In the genomic region with DNA sequence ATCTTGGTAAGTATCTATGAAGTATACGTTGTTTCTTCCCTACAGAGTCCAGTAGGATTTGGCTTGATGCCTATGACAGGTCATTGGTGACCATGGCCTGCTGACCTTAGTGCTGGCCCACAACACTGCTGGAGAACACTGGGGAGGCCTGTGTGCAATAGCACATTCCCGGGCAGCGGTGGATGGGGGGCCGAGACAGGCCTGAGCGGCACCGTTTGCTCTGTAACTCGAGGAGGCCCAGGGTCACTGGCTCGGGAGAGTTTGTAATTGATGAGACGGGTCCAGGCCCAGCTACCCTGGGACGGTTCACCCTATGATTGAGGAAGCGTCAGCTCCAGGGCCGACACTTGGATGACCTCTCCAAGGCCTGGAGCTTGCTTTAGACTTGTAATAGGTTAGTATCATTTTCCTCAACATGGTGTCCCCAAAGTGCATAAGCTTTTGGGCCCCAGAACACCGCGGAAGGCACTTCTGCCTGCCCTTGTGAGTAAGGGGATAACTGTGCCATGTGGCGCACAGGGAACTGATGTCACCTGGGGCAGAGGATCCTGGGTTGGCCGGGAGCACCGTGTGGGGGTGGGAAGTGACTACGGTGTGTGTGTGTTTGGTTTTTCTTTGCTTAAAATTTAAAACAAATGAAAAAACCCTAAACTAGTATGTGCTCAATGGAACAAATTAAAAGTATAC, we compare ENCODE assay signal across 22 cellular contexts. TPM values are rescaled to one million over a fixed set of nuclear protein-coding genes. Genes with fewer than 3 reads are reported as not detected.
DNase-seq lines count a peak whose midpoint lies in the region; ATAC-seq, FAIRE-seq and TF ChIP-seq lines count a peak whose summit lies in the region.
"Had no signal": no experiment of that assay in that cellular context is flagged by ENCODE, and none has a peak within 500 bp of the region (broad histone marks: within the 10 kb centered on the region; RNA-seq: fewer than 3 reads in every experiment).

No MANE protein-coding gene starts in this region.

- FAIRE-seq in H1 (lab: Jason Lieb, UNC), result no peak
- FAIRE-seq: A204.1, D721Med, G401.6, GM12891 had no signal

- TF ChIP-seq RAD21 in H1 (IDR thresholded peaks at IDR 0.05 in 1 of 2, conservative IDR thresholded peaks at IDR 0.05 in 1 of 2; ENCODE audit: low read depth in 2 of 2, low read length in 2 of 2), result no peak

- no peak overlapping the region for H3K56ac ChIP-seq in H1 (replicated peaks; ENCODE audit: insufficient read length, low read depth, low read length)

- CTCF ChIA-PET in H1 (lab: Charles Lee; ENCODE audit: partially characterized antibody), result no interaction called here
- CTCF ChIA-PET in activated naive CD4-positive, alpha-beta T cell treated with anti-CD3 and anti-CD28 coated beads for 36 hours (lab: Charles Lee), result no interaction called here

- H3K27me3 ChIP-seq in GM23338 (ENCODE audit: insufficient read depth) (no peaks in the 10 kb centered on the region), H1 (replicated peaks in 1 of 4; ENCODE audit: control insufficient read depth in 3 of 4, extremely low read depth in 1 of 4, insufficient read depth in 3 of 4, low read length in 3 of 4) (no peaks in the 10 kb centered on the region), right lobe of liver (no peaks in the 10 kb centered on the region)

- H4K91ac ChIP-seq in H1 (replicated peaks; ENCODE audit: insufficient read length, low read length), result no peak overlapping the region

- no peak overlapping the region for H3K27ac ChIP-seq in GM23338 (ENCODE audit: low read depth)
- no peak overlapping the region for H3K27ac ChIP-seq in H1 (ENCODE audit: low read depth, low read length)
- peak overlapping the region in 1 of 3 donors; percentile 70 for H3K27ac ChIP-seq in right lobe of liver
- H3K27ac ChIP-seq: C4-2B had no signal

- no peak overlapping the region for H2BK15ac ChIP-seq in H1 (ENCODE audit: low read length)

- H3K4me3 Mint-ChIP-seq in GM23338, result no peak overlapping the region
- no peak overlapping the region for H3K4me3 Mint-ChIP-seq in activated T-helper 17 cell treated with anti-CD3 and anti-CD28 coated beads, Interleukin-2, amount 50 U/mL, for 72 hours
- H3K4me3 Mint-ChIP-seq in activated naive CD4-positive, alpha-beta T cell treated with anti-CD3 and anti-CD28 coated beads for 36 hours, result no peak overlapping the region
- H3K4me3 Mint-ChIP-seq: CD8-positive, alpha-beta T cell had no signal

- H2BK12ac ChIP-seq in H1 (ENCODE audit: low read depth, low read length), result no peak overlapping the region

- peak overlapping the region; percentile 31; the same call in 1 of the 2 replicates for H4K8ac ChIP-seq in H1 (ENCODE audit: extremely low read depth, insufficient read depth, low read length)

- H3K36me3 Mint-ChIP-seq in GM23338 (ENCODE audit: low read depth), result no peaks in the 10 kb centered on the region
- H3K36me3 Mint-ChIP-seq in activated T-helper 17 cell treated with anti-CD3 and anti-CD28 coated beads, Interleukin-2, amount 50 U/mL, for 72 hours (ENCODE audit: low read depth), result no peaks in the 10 kb centered on the region
- no peaks in the 10 kb centered on the region for H3K36me3 Mint-ChIP-seq in activated naive CD4-positive, alpha-beta T cell treated with anti-CD3 and anti-CD28 coated beads for 36 hours (ENCODE audit: low read depth)
- H3K36me3 Mint-ChIP-seq: CD8-positive, alpha-beta T cell had no signal

- no peak overlapping the region for H3K4ac ChIP-seq in H1 (replicated peaks; ENCODE audit: insufficient read length, low read depth, low read length)

- 93% methylated on average over 18 of the region's 18 CpGs; no CpG with 5 or more reads in 1 of the 2 experiments for WGBS in H1 (ENCODE audit: extremely low coverage in 1 of 2, insufficient coverage in 1 of 2, insufficient read length in 1 of 2, insufficient replicate concordance in 2 of 2, low coverage in 1 of 2, low lambda C conversion rate in 2 of 2, missing lambda C conversion rate in 1 of 2), 2 experiments
- WGBS in right lobe of liver (ENCODE audit: insufficient coverage, low coverage, low lambda C conversion rate, missing lambda C conversion rate), result 75% methylated on average over 6 of the region's 18 CpGs

- H2BK20ac ChIP-seq in H1 (ENCODE audit: low read length), result no peak overlapping the region

- H4K5ac ChIP-seq in H1 (ENCODE audit: insufficient read length, low read depth, low read length), result no peak overlapping the region

- H2BK120ac ChIP-seq in H1 (replicated peaks; ENCODE audit: low read depth, low read length), result no peak overlapping the region

- H3K4me2 ChIP-seq in GM23338 (no peak overlapping the region), H1 (ENCODE audit: insufficient read depth in 1 of 2, low read depth in 2 of 2, low read length in 2 of 2) (no peak overlapping the region)

- intact Hi-C loops in right lobe of liver (cut with DNase I), result no loop called here
- intact Hi-C loops in activated naive CD4-positive, alpha-beta T cell treated with anti-CD3 and anti-CD28 coated beads for 36 hours (cut with micrococcal nuclease), result no loop called here

- no peaks in the 10 kb centered on the region for H3K79me1 ChIP-seq in H1 (ENCODE audit: low read depth, low read length)

- H3K27ac Mint-ChIP-seq in GM23338, result no peak overlapping the region
- no peak overlapping the region for H3K27ac Mint-ChIP-seq in activated T-helper 17 cell treated with anti-CD3 and anti-CD28 coated beads, Interleukin-2, amount 50 U/mL, for 72 hours
- no peak overlapping the region for H3K27ac Mint-ChIP-seq in activated naive CD4-positive, alpha-beta T cell treated with anti-CD3 and anti-CD28 coated beads for 36 hours
- H3K27ac Mint-ChIP-seq: CD8-positive, alpha-beta T cell had no signal

- no peak overlapping the region for H3K9ac ChIP-seq in H1 (replicated peaks in 1 of 4; ENCODE audit: extremely low read depth in 1 of 4, low read depth in 3 of 4, low read length in 3 of 4)

- no peak for TF ChIP-seq EP300 in H1 (IDR thresholded peaks at IDR 0.05; ENCODE audit: borderline replicate concordance in 1 of 2, low read depth in 2 of 2, low read length in 2 of 2)

- 0 out of 3 replicates have a peak, but pooled peaks cover 3% of the 10 kb centered on the region for H3K9me3 Mint-ChIP-seq in GM23338
- no peaks in the 10 kb centered on the region for H3K9me3 Mint-ChIP-seq in activated T-helper 17 cell treated with anti-CD3 and anti-CD28 coated beads, Interleukin-2, amount 50 U/mL, for 72 hours
- H3K9me3 Mint-ChIP-seq in activated naive CD4-positive, alpha-beta T cell treated with anti-CD3 and anti-CD28 coated beads for 36 hours, result no peaks in the 10 kb centered on the region
- H3K9me3 Mint-ChIP-seq: CD8-positive, alpha-beta T cell had no signal

- H3K79me2 ChIP-seq in GM23338 (replicated peaks; ENCODE audit: insufficient read depth) (no peaks in the 10 kb centered on the region), H1 (ENCODE audit: control insufficient read depth in 1 of 2, insufficient read depth in 2 of 2, low read length in 2 of 2) (no peaks in the 10 kb centered on the region)

- TF ChIP-seq CTCF in GM23338 (conservative IDR thresholded peaks at IDR 0.05; ENCODE audit: low read depth in 2 of 2), result no peak
- no peak for TF ChIP-seq CTCF in H1 (IDR thresholded peaks at IDR 0.05; ENCODE audit: control extremely low read depth in 1 of 3, insufficient read depth in 1 of 3, low read depth in 1 of 3, low read length in 3 of 3)
- no peak for TF ChIP-seq CTCF in right lobe of liver (IDR thresholded peaks at IDR 0.05)

- no peaks in the 10 kb centered on the region; the same call in 2 of the 3 replicates for H3K4me1 Mint-ChIP-seq in GM23338
- H3K4me1 Mint-ChIP-seq in activated T-helper 17 cell treated with anti-CD3 and anti-CD28 coated beads, Interleukin-2, amount 50 U/mL, for 72 hours, result no peaks in the 10 kb centered on the region
- H3K4me1 Mint-ChIP-seq in activated naive CD4-positive, alpha-beta T cell treated with anti-CD3 and anti-CD28 coated beads for 36 hours (ENCODE audit: low read depth), result no peaks in the 10 kb centered on the region

- no peak overlapping the region for H2AK5ac ChIP-seq in H1 (ENCODE audit: low read depth, low read length)

- H3K23ac ChIP-seq in H1 (ENCODE audit: insufficient read length), result no peak overlapping the region

- H4K20me1 ChIP-seq in GM23338 (replicated peaks; ENCODE audit: insufficient read depth), result no peaks in the 10 kb centered on the region
- H4K20me1 ChIP-seq in H1 (replicated peaks in 1 of 2; ENCODE audit: control insufficient read depth in 1 of 2, insufficient read depth in 2 of 2, low read length in 2 of 2), result no peaks in the 10 kb centered on the region

- peaks cover 1% of the 10 kb centered on the region for H3K27me3 Mint-ChIP-seq in GM23338 (ENCODE audit: insufficient read depth, low read depth, poor library complexity)
- peaks cover 5% of the 10 kb centered on the region for H3K27me3 Mint-ChIP-seq in activated T-helper 17 cell treated with anti-CD3 and anti-CD28 coated beads, Interleukin-2, amount 50 U/mL, for 72 hours
- no peaks in the 10 kb centered on the region for H3K27me3 Mint-ChIP-seq in activated naive CD4-positive, alpha-beta T cell treated with anti-CD3 and anti-CD28 coated beads for 36 hours (ENCODE audit: low read depth)

- H3K4me1 ChIP-seq in GM23338 (ENCODE audit: insufficient read depth), result no peaks in the 10 kb centered on the region
- H3K4me1 ChIP-seq in H1 (replicated peaks in 1 of 4; ENCODE audit: control insufficient read depth in 3 of 4, insufficient read depth in 4 of 4, low read length in 3 of 4), result no peaks in the 10 kb centered on the region
- H3K4me1 ChIP-seq in right lobe of liver, result no peaks in the 10 kb centered on the region
- H3K4me1 ChIP-seq: BE2C, HAP-1 had no signal

- no peaks in the 10 kb centered on the region for H3K9me3 ChIP-seq in H1 (ENCODE audit: insufficient read depth in 2 of 2, low read depth in 1 of 2, low read length in 1 of 2)
- no peaks in the 10 kb centered on the region for H3K9me3 ChIP-seq in right lobe of liver
- H3K9me3 ChIP-seq: HAP-1 had no signal

- ATAC-seq in GM23338, result 0 out of 3 replicates have a peak, but pooled peaks have one; percentile 22
- peak in 3 of 4 donors; percentile 48 to 82 (median 73) for ATAC-seq in right lobe of liver
- ATAC-seq in activated T-helper 17 cell treated with anti-CD3 and anti-CD28 coated beads, Interleukin-2, amount 50 U/mL, for 72 hours (replicated peaks), result no peak
- ATAC-seq: CD8-positive, alpha-beta T cell had no signal

- H2AFZ ChIP-seq in GM23338, result peak overlapping the region; percentile 72
- H2AFZ ChIP-seq in H1 (ENCODE audit: low read length), result no peak overlapping the region

- H3F3A ChIP-seq in GM23338 (replicated peaks; ENCODE audit: low read depth), result no peaks in the 10 kb centered on the region

- H3K18ac ChIP-seq in H1 (ENCODE audit: extremely low read depth, low read length), result no peak overlapping the region

- H3K4me3 ChIP-seq in GM23338 (no peak overlapping the region), H1 (ENCODE audit: extremely low read depth in 1 of 4, insufficient read depth in 2 of 4, low read depth in 3 of 4, low read length in 4 of 4) (no peak overlapping the region), right lobe of liver (peak overlapping the region in 1 of 3 donors; percentile 16)
- H3K4me3 ChIP-seq: HAP-1 had no signal

- DNase-seq in GM23338 (ENCODE audit: low spot score) (no peak), SK-MEL-5 (ENCODE audit: low read depth, low spot score) (peak; percentile 14), H1 (ENCODE audit: low read depth in 1 of 2, low spot score in 2 of 2) (peak in 1 of 2 experiments; percentile 28), right lobe of liver (peak in 1 of 3 donors; percentile 55), NCI-H2171 (lab: John Stamatoyannopoulos, UW) (no peak), AG08395 (ENCODE audit: low spot score) (no peak)
- no peak for DNase-seq in activated naive CD4-positive, alpha-beta T cell treated with anti-CD3 and anti-CD28 coated beads for 36 hours
- DNase-seq: BE2C; CD8-positive, alpha-beta T cell; COR-L47; DMS153; DMS79 treated with DMSO at 0.1 percent for 48 hours; EL; GOT3 had no signal

- H2BK5ac ChIP-seq in H1 (ENCODE audit: low read depth, low read length), result no peak overlapping the region

- POLR2A ChIA-PET in H1 (lab: Charles Lee; ENCODE audit: partially characterized antibody), result interaction anchor here (0.7 kb wide), 1 partner anchor 16 kb away, joined by 3 read pairs; no protein-coding TSS in a partner anchor

- no peak overlapping the region for H3K14ac ChIP-seq in H1 (ENCODE audit: insufficient read length)

- no peaks in the 10 kb centered on the region for H3K23me2 ChIP-seq in H1 (ENCODE audit: low read depth, low read length)

- H3K9me2 ChIP-seq in GM23338 (ENCODE audit: insufficient read depth), result no peaks in the 10 kb centered on the region

- H3K36me3 ChIP-seq in GM23338 (ENCODE audit: insufficient read depth) (no peaks in the 10 kb centered on the region), H1 (ENCODE audit: control insufficient read depth in 2 of 4, insufficient read depth in 4 of 4, low read length in 3 of 4) (no peaks in the 10 kb centered on the region), right lobe of liver (no peaks in the 10 kb centered on the region)
- H3K36me3 ChIP-seq: BE2C, HAP-1 had no signal

- in situ Hi-C loops in SK-MEL-5 (cut with HindIII; ENCODE audit: low pct_unique_long_range_greater_than_20kb, low sequenced_read_pairs), result no loop called here

- TF ChIP-seq POLR2A in H1 (IDR thresholded peaks at IDR 0.05; ENCODE audit: control extremely low read depth in 1 of 2, low read depth in 2 of 2, low read length in 2 of 2) (no peak), right lobe of liver (IDR thresholded peaks at IDR 0.05) (no peak)

RNA-seq across cellular contexts. Expression of a gene that starts 12.0 kb away (rescaled TPM):
- total RNA-seq in GM23338 (2014; rRNA removed; shearing (Covaris generic)), result not detected in 2 replicates
- polyA plus RNA-seq in GM23338 (2016; fragmentation: Nextera tagmentation; extraction: Ambion mirVana) (0.17 and 0.19 TPM in 2 replicates), H1 (2011; rRNA removed) (0.05 and 0.16 TPM in 2 replicates)
- total RNA-seq in SK-MEL-5 (2014; rRNA removed; shearing (Covaris generic)), result 105 and 109 TPM in 2 replicates
- 39.4 and 50.7 TPM in 2 replicates for polyA plus RNA-seq in SK-MEL-5 (2015; cell fraction: cytosol; rRNA removed)
- polyA plus RNA-seq in SK-MEL-5 (2015; cell fraction: nucleus; rRNA removed), result 171 and 236 TPM in 2 replicates
- not detected in 2 replicates for total RNA-seq in H1 (2021; fragmentation: NEBNext Ultra II Directional; extraction: Animal tissue kit (Norgen Biotek cat#: 25700))
- polyA plus RNA-seq in H1 (2011; cell fraction: cytosol; rRNA removed), result 0.08 TPM
- 0.21 TPM for polyA plus RNA-seq in H1 (2011; cell fraction: nucleus; rRNA removed)
- polyA plus RNA-seq in H1 (2012, experiment 1 of 2), result 0.07 to 0.17 TPM in 2 of 4 replicates, not detected in the others
- not detected for polyA plus RNA-seq in H1 (2012, experiment 2 of 2)
- 0.24 TPM for polyA plus RNA-seq in H1 (2013, experiment 1 of 2)
- polyA plus RNA-seq in H1 (2013, experiment 2 of 2), result 0.33 TPM
- polyA minus RNA-seq in H1 (2011; rRNA and poly(A)+ RNA removed), result 0.12 and 0.25 TPM in 2 replicates
- polyA minus RNA-seq in H1 (2011; cell fraction: cytosol; rRNA and poly(A)+ RNA removed), result not detected
- polyA minus RNA-seq in H1 (2011; cell fraction: nucleus; rRNA and poly(A)+ RNA removed), result not detected
- total RNA-seq in right lobe of liver, result not detected
- total RNA-seq in activated T-helper 17 cell treated with anti-CD3 and anti-CD28 coated beads, Interleukin-2, amount 50 U/mL, for 72 hours, result not detected
- total RNA-seq in activated naive CD4-positive, alpha-beta T cell treated with anti-CD3 and anti-CD28 coated beads for 36 hours, result not detected
- total RNA-seq: CD8-positive, alpha-beta T cell; HT-29 had no signal

Comparison
In these comparisons a context has a peak if more than half of its experiments do, and no peak if none do; other contexts are left out.
1. RNA of a gene that starts 12.0 kb away (total RNA-seq): 105 to 109 TPM in SK-MEL-5; not detected in H1, not detected in GM23338, not detected in right lobe of liver, not detected in activated T-helper 17 cell treated with anti-CD3 and anti-CD28 coated beads, Interleukin-2, amount 50 U/mL, for 72 hours and not detected in activated naive CD4-positive, alpha-beta T cell treated with anti-CD3 and anti-CD28 coated beads for 36 hours; every median in the first group is over 10 times any median in the second.